In the genomic region with DNA sequence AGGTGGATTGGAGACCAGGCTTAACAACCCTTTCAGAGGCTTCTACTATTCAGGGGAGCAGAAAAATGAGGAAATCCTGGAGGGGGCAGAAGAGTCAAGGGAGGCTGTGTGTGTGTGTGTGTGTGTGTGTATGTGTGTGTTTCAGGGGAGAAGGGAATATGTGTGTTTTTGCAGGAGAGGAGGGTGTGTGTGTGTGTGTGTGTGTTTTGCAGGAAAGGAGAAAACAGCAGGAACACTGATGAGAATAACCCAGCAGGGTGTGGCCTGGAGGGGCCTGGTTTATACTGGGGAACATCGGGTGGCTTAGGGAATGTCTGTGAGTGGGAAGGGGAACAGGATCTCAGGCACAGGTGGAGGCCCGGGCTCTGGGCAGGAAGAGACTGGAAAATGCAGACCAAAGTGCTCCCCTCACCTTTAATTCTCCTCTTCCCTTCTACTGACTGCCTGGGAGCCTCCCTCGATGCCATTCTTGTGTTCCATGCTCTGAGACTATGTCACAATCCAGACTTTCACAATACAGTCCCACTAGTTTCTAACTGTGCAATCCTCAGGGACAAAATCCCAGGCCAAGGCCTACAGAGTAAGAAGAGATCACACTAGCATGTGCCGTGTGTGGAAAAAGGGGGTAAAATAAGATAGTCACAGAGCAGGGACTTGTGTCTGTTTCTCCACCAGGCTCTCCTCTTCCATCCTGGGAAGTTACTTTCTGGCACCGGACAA, we compare ENCODE assay signal across 12 cellular contexts. TPM values are rescaled to one million over a fixed set of nuclear protein-coding genes. Genes with fewer than 3 reads are reported as not detected.
A peak's percentile ranks its signal among the peaks of the same experiment; 100 is the strongest.
DNase-seq lines count a peak whose midpoint lies in the region; ATAC-seq and FAIRE-seq lines count a peak whose summit lies in the region.
"Had no signal": no experiment of that assay in that cellular context is flagged by ENCODE, and none has a peak within 500 bp of the region (broad histone marks: within the 10 kb centered on the region; RNA-seq: fewer than 3 reads in every experiment).

No MANE protein-coding gene starts in this region.

- H3K4me3 Mint-ChIP-seq in naive thymus-derived CD8-positive, alpha-beta T cell: peak overlapping the region in 5 of 10 donors; percentile 22 to 51 (median 45)
- H3K4me3 Mint-ChIP-seq: activated naive CD4-positive, alpha-beta T cell treated with anti-CD3 and anti-CD28 coated beads, Interleukin-2, amount 50 U/mL, for 24 hours had no signal

- peak; percentile 31 for ATAC-seq in esophagus mucosa
- no peak for ATAC-seq in naive thymus-derived CD8-positive, alpha-beta T cell

- H3K9me3 Mint-ChIP-seq in naive thymus-derived CD8-positive, alpha-beta T cell: no peaks in the 10 kb centered on the region
- H3K9me3 Mint-ChIP-seq: activated naive CD4-positive, alpha-beta T cell treated with anti-CD3 and anti-CD28 coated beads, Interleukin-2, amount 50 U/mL, for 24 hours had no signal

- no peak for FAIRE-seq in GM19239 (lab: Jason Lieb, UNC)

- H3K36me3 Mint-ChIP-seq in naive thymus-derived CD8-positive, alpha-beta T cell: peaks cover 0 to 13% (median 8%) of the 10 kb centered on the region in 3 donors

- DNase-seq in AG20443 (ENCODE audit: low spot score) (peak; percentile 59), HuH-7 (ENCODE audit: low spot score) (peak; percentile 54), amygdala (lab: John Stamatoyannopoulos, UW) (no peak), T1000 (lab: John Stamatoyannopoulos, UW) (no peak), GM19239 (ENCODE audit: insufficient read length, low spot score) (no peak), NCI-H1105 (lab: John Stamatoyannopoulos, UW) (no peak)
- DNase-seq in naive thymus-derived CD8-positive, alpha-beta T cell: no peak
- DNase-seq: DND-41, NCI-H187 treated with DMSO at 0.1 percent for 48 hours had no signal

- H3K27ac Mint-ChIP-seq in naive thymus-derived CD8-positive, alpha-beta T cell: peak overlapping the region in 7 of 10 donors; percentile 7 to 83 (median 58)
- H3K27ac Mint-ChIP-seq: activated naive CD4-positive, alpha-beta T cell treated with anti-CD3 and anti-CD28 coated beads, Interleukin-2, amount 50 U/mL, for 24 hours had no signal

- no peaks in the 10 kb centered on the region for H3K27me3 Mint-ChIP-seq in naive thymus-derived CD8-positive, alpha-beta T cell
- H3K27me3 Mint-ChIP-seq: activated naive CD4-positive, alpha-beta T cell treated with anti-CD3 and anti-CD28 coated beads, Interleukin-2, amount 50 U/mL, for 24 hours had no signal

- POLR2A ChIA-PET in naive thymus-derived CD8-positive, alpha-beta T cell (lab: Charles Lee): no interaction called here

- H3K4me1 Mint-ChIP-seq in naive thymus-derived CD8-positive, alpha-beta T cell: peaks cover 30 to 39% (median 35%) of the 10 kb centered on the region in 4 donors

RNA-seq across cellular contexts. Expression of a gene that starts 10.0 kb away (rescaled TPM):
- 74.4 TPM for total RNA-seq in esophagus mucosa
- total RNA-seq in naive thymus-derived CD8-positive, alpha-beta T cell: 10 to 100 TPM; 42.3 to 43.1 TPM
- 100 to 1,000 TPM in 1 of 3 donors, 10 to 100 TPM in 2; 80.3 to 101 (median 96.8) TPM for polyA plus RNA-seq in naive thymus-derived CD8-positive, alpha-beta T cell

RNA-seq across cellular contexts. Expression of a gene that starts 33.8 kb away (rescaled TPM):
- not detected for total RNA-seq in esophagus mucosa
- not detected for total RNA-seq in naive thymus-derived CD8-positive, alpha-beta T cell
- not detected for polyA plus RNA-seq in naive thymus-derived CD8-positive, alpha-beta T cell
- total RNA-seq: vagina had no signal

Comparison
In these comparisons a context has a peak if more than half of its experiments do, and no peak if none do; other contexts are left out.
1. DNase-seq: peak in AG20443 (single experiment) and HuH-7 (single experiment); none in naive thymus-derived CD8-positive, alpha-beta T cell (0 of 10), amygdala (0 of 56), T1000 (single experiment), GM19239 (single experiment) and NCI-H1105 (single experiment).